Comparison of ENCODE assay signal across 9 cellular contexts in the genomic region with DNA sequence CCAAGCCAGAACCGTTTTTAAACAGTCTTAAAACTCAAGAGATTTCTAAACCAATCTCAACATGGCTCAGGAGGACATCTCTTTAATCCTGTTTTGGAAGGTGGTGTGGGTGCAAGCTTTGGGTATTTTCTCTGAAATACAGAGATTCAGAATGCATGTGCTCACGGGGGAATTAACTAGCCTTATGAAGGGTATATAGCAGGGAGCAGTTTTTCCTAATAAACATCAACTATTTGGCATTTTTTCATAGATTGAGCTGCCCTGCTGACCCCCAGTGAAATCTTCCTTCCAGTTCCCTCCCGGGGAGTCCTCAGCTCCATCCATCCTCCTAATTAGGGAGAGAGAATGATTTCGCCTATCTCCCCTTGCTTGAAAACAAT.
DNase-seq lines count a peak whose midpoint lies in the region; ATAC-seq, FAIRE-seq and TF ChIP-seq lines count a peak whose summit lies in the region.
"Had no signal": no experiment of that assay in that cellular context is flagged by ENCODE, and none has a peak within 500 bp of the region (broad histone marks: within the 10 kb centered on the region; RNA-seq: fewer than 3 reads in every experiment).

No MANE protein-coding gene starts in this region.

- H3K36me3 ChIP-seq in kidney (ENCODE audit: control insufficient read depth in 1 of 2, insufficient read depth in 2 of 2, low read length in 2 of 2) (no peaks in the 10 kb centered on the region), skeletal muscle satellite cell (ENCODE audit: insufficient read depth, low read length) (peaks cover 20% of the 10 kb centered on the region)

- no peaks in the 10 kb centered on the region for H3K23me2 ChIP-seq in H9 (ENCODE audit: insufficient read length, low read depth, low read length, poor library complexity, severe bottlenecking)

- H3K27me3 ChIP-seq in H9 (ENCODE audit: insufficient read depth, low read length) (no peaks in the 10 kb centered on the region), skeletal muscle satellite cell (ENCODE audit: control insufficient read depth, insufficient read depth, low read length) (no peaks in the 10 kb centered on the region)

- peak overlapping the region in 1 of 3 experiments; percentile 95; a peak in 1 of 7 replicates for H3K27ac Mint-ChIP-seq in H9
- no peak overlapping the region for H3K27ac Mint-ChIP-seq in T-helper 2 cell treated with Interferon-gamma antibody and Interleukin-4, amounts not matched to agents 5 μg/mL and 100 μg/mL, for 36 hours

- H2BK120ac ChIP-seq in H9 (ENCODE audit: low read depth, low read length, poor library complexity, severe bottlenecking): no peak overlapping the region

- no peak overlapping the region for H2AK5ac ChIP-seq in H9 (ENCODE audit: insufficient read length, low read length)

- no CpG with 5 or more reads among the region's 4 CpGs for WGBS in H9 (ENCODE audit: extremely low coverage, insufficient read length, low lambda C conversion rate)

- H3K4ac ChIP-seq in H9 (ENCODE audit: low read depth, low read length): no peak overlapping the region; the same call in 1 of the 2 replicates

- no peaks in the 10 kb centered on the region for H4K20me1 ChIP-seq in H9 (ENCODE audit: control insufficient read depth, insufficient read depth, insufficient read length)

- H3K4me2 ChIP-seq in H9 (ENCODE audit: insufficient read depth, insufficient read length, low read length) (peak overlapping the region; percentile 27), skeletal muscle satellite cell (ENCODE audit: low read length) (peak overlapping the region; percentile 61)

- no peak overlapping the region for H2AFZ ChIP-seq in H9 (ENCODE audit: low read length)

- no peak for DNase-seq in H9
- no peak for DNase-seq in kidney
- DNase-seq in middle frontal gyrus (ENCODE audit: extremely low spot score, low spot score): no peak
- no peak for DNase-seq in GDM1 (lab: John Stamatoyannopoulos, UW)
- DNase-seq in T-helper 2 cell treated with Interferon-gamma antibody and Interleukin-4, amounts not matched to agents 5 μg/mL and 100 μg/mL, for 36 hours (ENCODE audit: low spot score): no peak
- DNase-seq: HCEC 1CT had no signal

- no peak overlapping the region for H3K18ac ChIP-seq in H9 (ENCODE audit: insufficient read length, low read depth, low read length)

- no peak overlapping the region for H4K5ac ChIP-seq in H9 (ENCODE audit: insufficient read length, low read depth, low read length)

- no peak overlapping the region for H2BK12ac ChIP-seq in H9 (ENCODE audit: insufficient read length, low read depth, low read length)

- no peak overlapping the region for H3T11ph ChIP-seq in H9 (ENCODE audit: low read length)

- no peak overlapping the region for H2BK15ac ChIP-seq in H9 (ENCODE audit: low read depth, low read length)

- H3K14ac ChIP-seq in H9 (ENCODE audit: insufficient read depth, low read length): no peak overlapping the region

- no peak overlapping the region for H4K91ac ChIP-seq in H9 (ENCODE audit: insufficient read length, low read depth, low read length)

- no peak for FAIRE-seq in kidney (lab: Jason Lieb, UNC)

- TF ChIP-seq CTCF in H9 (conservative IDR thresholded peaks at IDR 0.05) (no peak), VCaP (conservative IDR thresholded peaks at IDR 0.05) (no peak), kidney (IDR thresholded peaks at IDR 0.05; ENCODE audit: borderline replicate concordance, extremely low read depth, insufficient read depth) (no peak)

- H3K27ac ChIP-seq in H9 (ENCODE audit: insufficient read length, low read depth, low read length) (no peak overlapping the region), VCaP (peak overlapping the region; percentile 72), kidney (ENCODE audit: low read depth in 2 of 2, low read length in 2 of 2) (peak overlapping the region; percentile 71 to 76)

- H3K23ac ChIP-seq in H9 (ENCODE audit: insufficient read length, low read depth, low read length): no peak overlapping the region

- H3K9ac ChIP-seq in H9 (ENCODE audit: extremely low read depth, insufficient read length, low read length) (no peak overlapping the region), kidney (ENCODE audit: low read length in 2 of 2) (peak overlapping the region; percentile 10 to 33), skeletal muscle satellite cell (ENCODE audit: low read depth, low read length) (peak overlapping the region; percentile 68)

- peak overlapping the region in 1 of 2 experiments; percentile 73; a peak in 2 of 5 replicates for H3K4me3 Mint-ChIP-seq in H9
- H3K4me3 Mint-ChIP-seq in T-helper 2 cell treated with Interferon-gamma antibody and Interleukin-4, amounts not matched to agents 5 μg/mL and 100 μg/mL, for 36 hours: no peak overlapping the region

- H3K4me1 Mint-ChIP-seq in H9: peaks cover 49 to 58% of the 10 kb centered on the region in 2 experiments
- H3K4me1 Mint-ChIP-seq in T-helper 2 cell treated with Interferon-gamma antibody and Interleukin-4, amounts not matched to agents 5 μg/mL and 100 μg/mL, for 36 hours (ENCODE audit: low read depth): peaks cover 19% of the 10 kb centered on the region

- H3K36me3 Mint-ChIP-seq in H9 (ENCODE audit: insufficient read depth in 1 of 3, low read depth in 3 of 3): peaks cover 0 to 5% (median 0%) of the 10 kb centered on the region in 3 experiments; a peak in 4 of 7 replicates
- no peaks in the 10 kb centered on the region for H3K36me3 Mint-ChIP-seq in T-helper 2 cell treated with Interferon-gamma antibody and Interleukin-4, amounts not matched to agents 5 μg/mL and 100 μg/mL, for 36 hours (ENCODE audit: low read depth)

- H4K8ac ChIP-seq in H9 (replicated peaks; ENCODE audit: insufficient read length, low read depth, low read length): no peak overlapping the region

- H3K4me3 ChIP-seq in kidney (ENCODE audit: low read length in 2 of 2) (peak overlapping the region in 1 of 2 donors; percentile 45), skeletal muscle satellite cell (ENCODE audit: low read length) (peak overlapping the region; percentile 7)

- intact Hi-C loops in kidney (cut with DNase I): no loop called here

- no peaks in the 10 kb centered on the region for H3K79me2 ChIP-seq in H9 (ENCODE audit: insufficient read depth, low read length)

- H2BK20ac ChIP-seq in H9 (ENCODE audit: low read depth, low read length, poor library complexity, severe bottlenecking): no peak overlapping the region

- no peak for ATAC-seq in HG03460 (IDR thresholded peaks at IDR 0.05; ENCODE audit: unreplicated experiment)

- H3K9me3 Mint-ChIP-seq in H9: peaks cover 5 to 8% of the 10 kb centered on the region in 2 experiments; a peak in 3 of 5 replicates
- no peaks in the 10 kb centered on the region for H3K9me3 Mint-ChIP-seq in T-helper 2 cell treated with Interferon-gamma antibody and Interleukin-4, amounts not matched to agents 5 μg/mL and 100 μg/mL, for 36 hours

- H3K79me1 ChIP-seq in H9 (ENCODE audit: insufficient read depth, low read depth, low read length, poor library complexity, severe bottlenecking): no peaks in the 10 kb centered on the region

- no peaks in the 10 kb centered on the region; the same call in none of the 2 replicates for H3K27me3 Mint-ChIP-seq in H9 (ENCODE audit: low read depth)
- H3K27me3 Mint-ChIP-seq in T-helper 2 cell treated with Interferon-gamma antibody and Interleukin-4, amounts not matched to agents 5 μg/mL and 100 μg/mL, for 36 hours (ENCODE audit: low read depth): no peaks in the 10 kb centered on the region

- H3K4me1 ChIP-seq in H9 (ENCODE audit: insufficient read depth, low read length) (peaks cover 9% of the 10 kb centered on the region), kidney (ENCODE audit: control insufficient read depth in 1 of 2, insufficient read depth in 1 of 2, low read depth in 1 of 2, low read length in 2 of 2) (peaks cover 35 to 37% of the 10 kb centered on the region in 2 donors), skeletal muscle satellite cell (ENCODE audit: control insufficient read depth, insufficient read depth, low read length) (peaks cover 45% of the 10 kb centered on the region)

- H3K9me3 ChIP-seq in H9 (ENCODE audit: control insufficient read depth, low read depth, low read length) (no peaks in the 10 kb centered on the region), kidney (ENCODE audit: control insufficient read depth in 1 of 2, low read length in 2 of 2) (peaks cover 0 to 4% of the 10 kb centered on the region in 2 donors), skeletal muscle satellite cell (replicated peaks; ENCODE audit: low read length) (peaks cover 3% of the 10 kb centered on the region)

- no peak overlapping the region for H3K56ac ChIP-seq in H9 (ENCODE audit: insufficient read length, low read depth, low read length)

- H2BK5ac ChIP-seq in H9 (ENCODE audit: insufficient read length, low read length): no peak overlapping the region
